11 cellular contexts compared by ENCODE assay signal in genomic region chr12:28963554-28963953, GRCh38.
DNase-seq lines count a peak whose midpoint lies in the region; ATAC-seq, FAIRE-seq and TF ChIP-seq lines count a peak whose summit lies in the region.
"Had no signal": no experiment of that assay in that cellular context is flagged by ENCODE, and none has a peak within 500 bp of the region (broad histone marks: within the 10 kb centered on the region; RNA-seq: fewer than 3 reads in every experiment).

No MANE protein-coding gene starts in this region.

- RAD21 ChIA-PET in GM12878 (lab: Charles Lee; ENCODE audit: unreplicated experiment) = no interaction called here

- H3K79me2 ChIP-seq in KMS-11 (ENCODE audit: insufficient read depth, low read depth) (no peaks in the 10 kb centered on the region), GM12878 (ENCODE audit: control insufficient read depth, insufficient read depth, low read length) (no peaks in the 10 kb centered on the region)

- peak; percentile 32 for TF ChIP-seq CTCF in KMS-11 (conservative IDR thresholded peaks at IDR 0.05; ENCODE audit: low read depth, low read length)
- peak in 1 of 3 experiments; percentile 12; a peak in 1 of 6 replicates for TF ChIP-seq CTCF in GM12878 (IDR thresholded peaks at IDR 0.05 in 2 of 3, conservative IDR thresholded peaks at IDR 0.05 in 1 of 3; ENCODE audit: control insufficient read depth in 2 of 3, extremely low read depth in 1 of 3, insufficient read depth in 1 of 3, low read depth in 3 of 3, low read length in 3 of 3)

- H4K20me1 ChIP-seq in KMS-11 (ENCODE audit: insufficient read depth) (no peaks in the 10 kb centered on the region), GM12878 (ENCODE audit: control insufficient read depth, insufficient read depth) (no peaks in the 10 kb centered on the region)

- ATAC-seq in GM12878 = peak; percentile 68
- ATAC-seq in GM21786 (IDR thresholded peaks at IDR 0.05; ENCODE audit: unreplicated experiment) = no peak
- ATAC-seq in HG03139 (IDR thresholded peaks at IDR 0.05; ENCODE audit: unreplicated experiment) = no peak
- ATAC-seq: gastrocnemius medialis had no signal

- DNase-seq in DMS53 treated with DMSO at 0.1 percent for 48 hours (lab: John Stamatoyannopoulos, UW; ENCODE audit: unreplicated experiment) (peak; percentile 36), GM12878 (ENCODE audit: low read depth, low spot score) (no peak), lung microvascular endothelial cell (ENCODE audit: low read depth in 2 of 2) (peak; percentile 69 to 70), DMS114 treated with DMSO at 0.1 percent for 48 hours (lab: John Stamatoyannopoulos, UW; ENCODE audit: unreplicated experiment) (no peak), NCI-H2081 treated with DMSO at 0.1 percent for 48 hours (lab: John Stamatoyannopoulos, UW) (no peak)
- DNase-seq: gastrocnemius medialis, right lobe of liver had no signal

- SMC1A ChIA-PET in GM12878 (lab: Charles Lee; ENCODE audit: uncharacterized antibody, unreplicated experiment) = interaction anchor here (0.7 to 1.1 kb wide), 4 partner anchors 26 to 797 kb away, joined by 3 read pairs; no protein-coding TSS in a partner anchor

- H3K27ac ChIP-seq in KMS-11 (no peak overlapping the region), GM12878 (ENCODE audit: control insufficient read depth, insufficient read depth) (no peak overlapping the region)
- H3K27ac ChIP-seq: gastrocnemius medialis, right lobe of liver, thoracic aorta had no signal

- no peak for TF ChIP-seq EP300 in GM12878 (IDR thresholded peaks at IDR 0.05; ENCODE audit: borderline replicate concordance in 1 of 2, control insufficient read depth in 1 of 2, low read depth in 2 of 2, low read length in 2 of 2)

- H3K4me2 ChIP-seq in KMS-11 (no peak overlapping the region), GM12878 (ENCODE audit: control insufficient read depth, insufficient read depth) (no peak overlapping the region)

- in situ Hi-C loops in GM12878 (cut with MboI) = no loop called here

- H2AFZ ChIP-seq in KMS-11 (ENCODE audit: low read depth) (no peak overlapping the region), GM12878 (ENCODE audit: control insufficient read depth, low read depth, low read length) (no peak overlapping the region)

- FAIRE-seq in GM12878 (lab: Jason Lieb, UNC) = no peak

- POLR2A ChIA-PET in GM12878 (lab: Charles Lee) = interaction anchor here (0.7 kb wide), 1 partner anchor 1462 kb away, joined by 3 read pairs; no protein-coding TSS in a partner anchor

- 3% methylated on average over 2 of the region's 2 CpGs for WGBS in GM12878 (ENCODE audit: insufficient coverage, insufficient replicate concordance, low lambda C conversion rate, missing lambda C conversion rate)

- H3K4me3 ChIP-seq in KMS-11 (IDR thresholded peaks at IDR 0.05; ENCODE audit: insufficient read depth, low read depth, low read length) (no peak overlapping the region), GM12878 (no peak overlapping the region)
- H3K4me3 ChIP-seq: gastrocnemius medialis, right lobe of liver, thoracic aorta had no signal

- no peaks in the 10 kb centered on the region for H3K4me1 ChIP-seq in KMS-11 (ENCODE audit: low read depth, poor library complexity, severe bottlenecking)
- no peaks in the 10 kb centered on the region for H3K4me1 ChIP-seq in GM12878 (ENCODE audit: control insufficient read depth, insufficient read depth, low read length)
- H3K4me1 ChIP-seq: gastrocnemius medialis, right lobe of liver had no signal

- CTCF ChIA-PET in GM12878 (lab: Yijun Ruan, JAX) = interaction anchor here (1.0 to 1.6 kb wide), 4 partner anchors 32 to 354 kb away, joined by 3 to 4 read pairs (median 3); no protein-coding TSS in a partner anchor

- H3K27me3 ChIP-seq in KMS-11 (ENCODE audit: insufficient read depth, low read depth) = no peaks in the 10 kb centered on the region
- H3K27me3 ChIP-seq in GM12878 (replicated peaks in 1 of 2; ENCODE audit: control insufficient read depth in 2 of 2, insufficient read depth in 2 of 2, low read length in 1 of 2) = no peaks in the 10 kb centered on the region
- H3K27me3 ChIP-seq: gastrocnemius medialis, right lobe of liver had no signal

- H3K9me3 ChIP-seq in GM12878 (replicated peaks; ENCODE audit: control insufficient read depth, insufficient read depth, low read length) = no peaks in the 10 kb centered on the region
- H3K9me3 ChIP-seq: gastrocnemius medialis, right lobe of liver, thoracic aorta had no signal

- BruUV-seq in GM12878 (replicated peaks; lab: Mats Ljungman, UMichigan) = no TSS peak

- H3K36me3 ChIP-seq in KMS-11 (ENCODE audit: insufficient read depth) (no peaks in the 10 kb centered on the region), GM12878 (ENCODE audit: control insufficient read depth in 2 of 2, insufficient read depth in 2 of 2, low read length in 1 of 2) (no peaks in the 10 kb centered on the region)
- H3K36me3 ChIP-seq: gastrocnemius medialis, right lobe of liver, thoracic aorta had no signal

- TF ChIP-seq RAD21 in GM12878 (IDR thresholded peaks at IDR 0.05; ENCODE audit: insufficient read depth, low read depth, low read length) = peak; percentile 40; the same call in 1 of the 2 replicates

- TF ChIP-seq POLR2A in GM12878 (IDR thresholded peaks at IDR 0.05; ENCODE audit: low read depth, low read length) = no peak

- intact Hi-C loops in GM12878 (cut with micrococcal nuclease; ENCODE audit: unreplicated experiment) = no loop called here

- no peak overlapping the region for H3K9ac ChIP-seq in KMS-11
- H3K9ac ChIP-seq in GM12878 (ENCODE audit: control insufficient read depth, insufficient read depth, low read length) = no peak overlapping the region

TF ChIP-seq in GM12878, 131 proteins besides CTCF, POLR2A, EP300 and RAD21:
- TF ChIP-seq RAD51 (IDR thresholded peaks at IDR 0.05) = peak; percentile 38; the same call in 1 of the 2 replicates
- no peak for TF ChIP-seq SIX5 (IDR thresholded peaks at IDR 0.05; ENCODE audit: low read depth, low read length, severe bottlenecking)

Comparison
In these comparisons a context has a peak if more than half of its experiments do, and no peak if none do; other contexts are left out.
1. DNase-seq: peak in DMS53 treated with DMSO at 0.1 percent for 48 hours (single experiment) and lung microvascular endothelial cell (2 of 2); none in GM12878 (single experiment), DMS114 treated with DMSO at 0.1 percent for 48 hours (single experiment) and NCI-H2081 treated with DMSO at 0.1 percent for 48 hours (single experiment).